8 cellular contexts compared by ENCODE assay signal in genomic region chr4:153465922-153466636, GRCh38. TPM values are rescaled to one million over a fixed set of nuclear protein-coding genes. Genes with fewer than 3 reads are reported as not detected.
DNase-seq lines count a peak whose midpoint lies in the region; ATAC-seq lines count a peak whose summit lies in the region.

TSS of gene TMEM131L (plus strand) at chr4:153466360. CDS start at chr4:153466398, 38 bp downstream.

- ATAC-seq in HG03025 (IDR thresholded peaks at IDR 0.05; ENCODE audit: low FRiP score, unreplicated experiment): peak; percentile 41

- peak; percentile 20 to 47 for DNase-seq in SHP77 (lab: John Stamatoyannopoulos, UW)
- DNase-seq in SHP77 treated with DMSO at 0.1 percent for 48 hours (lab: John Stamatoyannopoulos, UW): no peak
- DNase-seq in NCI-H2196 (lab: John Stamatoyannopoulos, UW; ENCODE audit: unreplicated experiment): peak; percentile 39
- DNase-seq in activated CD4-positive, CD25-positive, alpha-beta regulatory T cell (lab: John Stamatoyannopoulos, UW): peak; percentile 27 to 68 (median 54)
- DNase-seq in cerebellum (ENCODE audit: low spot score): peak; percentile 22
- peak; percentile 65 for DNase-seq in kidney tubule cell (ENCODE audit: low spot score)
- DNase-seq in stimulated activated CD4-positive, alpha-beta T cell treated with anti-CD3 and anti-CD28 coated beads, Interleukin-1b, Interleukin-23, amount 100 ng/mL, for 48 hours: peak; percentile 67

RNA-seq across cellular contexts. Expression of gene TMEM131L, which starts in this region (rescaled TPM):
- total RNA-seq in cerebellum: 35.9 TPM
